Comparison of ENCODE assay signal across 12 cellular contexts in the genomic region with DNA sequence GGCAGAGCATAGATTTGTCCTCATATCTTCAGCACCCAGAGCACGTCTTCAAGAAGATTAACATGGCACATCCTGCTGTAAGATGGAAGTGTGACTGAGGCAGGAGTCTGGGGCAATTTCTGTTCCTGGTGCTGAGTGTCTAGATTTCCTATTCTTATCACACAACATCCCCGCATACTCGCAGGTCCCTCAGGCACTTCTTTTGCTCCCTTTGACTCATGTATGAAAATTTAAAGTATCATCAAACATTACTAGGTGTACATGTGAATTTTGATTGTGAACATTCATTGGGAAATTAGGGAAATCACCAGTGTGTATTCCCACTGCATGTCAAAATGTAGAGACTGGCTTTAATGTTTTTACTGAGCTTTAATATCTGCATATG. TPM values are rescaled to one million over a fixed set of nuclear protein-coding genes. Genes with fewer than 3 reads are reported as not detected.
"Had no signal": no experiment of that assay in that cellular context is flagged by ENCODE, and none has a peak within 500 bp of the region (broad histone marks: within the 10 kb centered on the region; RNA-seq: fewer than 3 reads in every experiment).

No MANE protein-coding gene starts in this region.

- H3K36me3 Mint-ChIP-seq: stimulated activated effector memory CD8-positive, alpha-beta T cell treated with anti-CD3 and anti-CD28 coated beads, Interleukin-12 subunit alpha, Interleukin-12 subunit beta, amount 100 ng/mL, for 72 hours had no signal

- H3K4me3 Mint-ChIP-seq: endodermal cell; stimulated activated effector memory CD8-positive, alpha-beta T cell treated with anti-CD3 and anti-CD28 coated beads, Interleukin-12 subunit alpha, Interleukin-12 subunit beta, amount 100 ng/mL, for 72 hours; T-helper 17 cell had no signal

- ATAC-seq: left lobe of liver; stimulated activated effector memory CD8-positive, alpha-beta T cell treated with anti-CD3 and anti-CD28 coated beads, Interleukin-12 subunit alpha, Interleukin-12 subunit beta, amount 100 ng/mL, for 72 hours; T-helper 17 cell had no signal

- H3K27ac ChIP-seq: brain microvascular endothelial cell, foreskin keratinocyte had no signal

- H3K27me3 ChIP-seq: brain microvascular endothelial cell, foreskin keratinocyte, heart left ventricle, transverse colon had no signal

- DNase-seq: activated CD4-positive, CD25-positive, alpha-beta regulatory T cell; activated naive CD4-positive, alpha-beta T cell treated with anti-CD3 and anti-CD28 coated beads, Interleukin-2, amount 50 U/mL, for 16 hours; activated T-cell treated with anti-CD3 and anti-CD28 coated beads, Interleukin-2, amount 50 U/mL, for 1 hour; endodermal cell; erythroblast; T-helper 17 cell had no signal

- H3K36me3 ChIP-seq: brain microvascular endothelial cell, heart left ventricle, transverse colon had no signal

- H3K9me3 Mint-ChIP-seq: endodermal cell; stimulated activated effector memory CD8-positive, alpha-beta T cell treated with anti-CD3 and anti-CD28 coated beads, Interleukin-12 subunit alpha, Interleukin-12 subunit beta, amount 100 ng/mL, for 72 hours had no signal

- H3K4me3 ChIP-seq: heart left ventricle, transverse colon had no signal

- H3K27ac Mint-ChIP-seq: endodermal cell; stimulated activated effector memory CD8-positive, alpha-beta T cell treated with anti-CD3 and anti-CD28 coated beads, Interleukin-12 subunit alpha, Interleukin-12 subunit beta, amount 100 ng/mL, for 72 hours; T-helper 17 cell had no signal

- H3K4me1 Mint-ChIP-seq: stimulated activated effector memory CD8-positive, alpha-beta T cell treated with anti-CD3 and anti-CD28 coated beads, Interleukin-12 subunit alpha, Interleukin-12 subunit beta, amount 100 ng/mL, for 72 hours; T-helper 17 cell had no signal

- H3K9me3 ChIP-seq: heart left ventricle, transverse colon had no signal

RNA-seq across cellular contexts. Expression of a gene that starts 31.5 kb away (rescaled TPM):
- total RNA-seq: foreskin keratinocyte, T-helper 17 cell had no signal
- polyA plus RNA-seq: foreskin keratinocyte had no signal
